15 cellular contexts compared by ENCODE assay signal in the genomic region with DNA sequence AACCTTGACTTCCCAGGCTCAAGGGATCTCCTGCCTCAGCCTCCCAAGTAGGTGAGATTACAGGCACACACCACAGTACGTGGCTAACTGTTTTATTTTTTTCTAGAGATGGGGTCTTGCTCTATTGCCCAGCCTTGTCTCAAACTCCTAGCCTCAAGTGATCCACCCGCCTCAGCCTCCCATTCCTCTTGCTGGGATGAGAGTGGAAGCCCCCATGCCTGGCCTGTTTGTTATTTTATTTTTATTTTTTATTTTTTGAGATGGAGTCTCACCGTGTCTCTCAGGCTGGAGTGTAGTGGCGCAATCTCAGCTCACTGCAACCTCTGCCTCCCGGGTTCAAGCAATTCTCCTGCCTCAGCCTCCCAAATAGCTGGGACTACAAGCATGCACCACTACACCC. TPM values are rescaled to one million over a fixed set of nuclear protein-coding genes. Genes with fewer than 3 reads are reported as not detected.
"Had no signal": no experiment of that assay in that cellular context is flagged by ENCODE, and none has a peak within 500 bp of the region (broad histone marks: within the 10 kb centered on the region; RNA-seq: fewer than 3 reads in every experiment).

No MANE protein-coding gene starts in this region.

RNA-seq across cellular contexts. Expression of a gene that starts 20.6 kb away (rescaled TPM):
- total RNA-seq: activated B cell treated with CpG ODN at 0.5 μM for 24 hours; activated CD4-positive, alpha-beta memory T cell treated with anti-CD3 and anti-CD28 coated beads for 36 hours; activated CD4-positive, alpha-beta memory T cell treated with anti-CD3 and anti-CD28 coated beads, Interleukin-2, amount 10 ng/mL, durations not matched to agents 7 days and 5 days; activated CD4-positive, alpha-beta T cell treated with anti-CD3 and anti-CD28 coated beads for 36 hours; activated CD4-positive, alpha-beta T cell treated with anti-CD3 and anti-CD28 coated beads, Interleukin-2, amount 10 ng/mL, durations not matched to agents 24 days and 14 days; activated CD4-positive, alpha-beta T cell treated with anti-CD3 and anti-CD28 coated beads, Interleukin-2, amount 10 ng/mL, durations not matched to agents 7 days and 5 days; activated CD8-positive, alpha-beta memory T cell treated with anti-CD3 and anti-CD28 coated beads for 36 hours; activated CD8-positive, alpha-beta memory T cell treated with anti-CD3 and anti-CD28 coated beads, Interleukin-2, amount 10 ng/mL, durations not matched to agents 7 days and 5 days; activated CD8-positive, alpha-beta T cell treated with anti-CD3 and anti-CD28 coated beads for 36 hours; activated CD8-positive, alpha-beta T cell treated with anti-CD3 and anti-CD28 coated beads, Interleukin-2, amount 10 ng/mL, durations not matched to agents 7 days and 5 days; T-cell; T-helper 1 cell treated with Interleukin-12 subunit alpha and Interleukin-12 subunit beta and Interleukin-4 antibody, amounts not matched to agents 30 ng/mL and 1 ng/mL, for 36 hours; T-helper 17 cell; T-helper 2 cell treated with Interferon-gamma antibody and Interleukin-4, amounts not matched to agents 100 ng/mL and 5 ng/mL, for 36 hours; WTC11 had no signal
